11 cellular contexts compared by ENCODE assay signal in genomic region chr2:111116016-111116746, GRCh38. TPM values are rescaled to one million over a fixed set of nuclear protein-coding genes. Genes with fewer than 3 reads are reported as not detected.
DNase-seq lines count a peak whose midpoint lies in the region; ATAC-seq and TF ChIP-seq lines count a peak whose summit lies in the region.
"Had no signal": no experiment of that assay in that cellular context is flagged by ENCODE, and none has a peak within 500 bp of the region (broad histone marks: within the 10 kb centered on the region; RNA-seq: fewer than 3 reads in every experiment).

No MANE protein-coding gene starts in this region.

- H3K36me3 Mint-ChIP-seq in activated T-helper 1 cell treated with anti-CD3 and anti-CD28 coated beads, Interleukin-12 subunit alpha, Interleukin-12 subunit beta, Interleukin-2, Interleukin-4 antibody, amounts not matched to agents 30 ng/mL and 10 ng/mL and 1 ng/mL, durations not matched to agents 14 hours and 24 hours and 36 hours (ENCODE audit: low read depth) = peaks cover 10% of the 10 kb centered on the region
- no peaks in the 10 kb centered on the region for H3K36me3 Mint-ChIP-seq in type B pancreatic cell
- no peaks in the 10 kb centered on the region for H3K36me3 Mint-ChIP-seq in progenitor cell of endocrine pancreas (ENCODE audit: insufficient read depth)
- H3K36me3 Mint-ChIP-seq: naive thymus-derived CD4-positive, alpha-beta T cell had no signal

- H3K4me1 Mint-ChIP-seq in activated T-helper 1 cell treated with anti-CD3 and anti-CD28 coated beads, Interleukin-12 subunit alpha, Interleukin-12 subunit beta, Interleukin-2, Interleukin-4 antibody, amounts not matched to agents 30 ng/mL and 10 ng/mL and 1 ng/mL, durations not matched to agents 14 hours and 24 hours and 36 hours (ENCODE audit: low read depth) = peaks cover 47% of the 10 kb centered on the region
- peaks cover 16% of the 10 kb centered on the region for H3K4me1 Mint-ChIP-seq in type B pancreatic cell (ENCODE audit: unreplicated experiment)
- H3K4me1 Mint-ChIP-seq in progenitor cell of endocrine pancreas (ENCODE audit: low read depth) = peaks cover 25% of the 10 kb centered on the region

- H3K4me3 ChIP-seq in left lung = no peak overlapping the region

- POLR2A ChIA-PET in HEK293T (lab: Yijun Ruan, JAX) = no interaction called here

- H3K36me3 ChIP-seq in left lung = no peaks in the 10 kb centered on the region
- H3K36me3 ChIP-seq: BE2C had no signal

- no peak for TF ChIP-seq CTCF in type B pancreatic cell (conservative IDR thresholded peaks at IDR 0.05)
- TF ChIP-seq CTCF in progenitor cell of endocrine pancreas (IDR thresholded peaks at IDR 0.05; ENCODE audit: unreplicated experiment) = no peak
- TF ChIP-seq CTCF in left lung (IDR thresholded peaks at IDR 0.05) = no peak

- peak overlapping the region; percentile 86 for H3K27ac Mint-ChIP-seq in activated T-helper 1 cell treated with anti-CD3 and anti-CD28 coated beads, Interleukin-12 subunit alpha, Interleukin-12 subunit beta, Interleukin-2, Interleukin-4 antibody, amounts not matched to agents 30 ng/mL and 10 ng/mL and 1 ng/mL, durations not matched to agents 14 hours and 24 hours and 36 hours
- no peak overlapping the region for H3K27ac Mint-ChIP-seq in type B pancreatic cell
- H3K27ac Mint-ChIP-seq in progenitor cell of endocrine pancreas = no peak overlapping the region

- no peaks in the 10 kb centered on the region for H3K9me3 Mint-ChIP-seq in activated T-helper 1 cell treated with anti-CD3 and anti-CD28 coated beads, Interleukin-12 subunit alpha, Interleukin-12 subunit beta, Interleukin-2, Interleukin-4 antibody, amounts not matched to agents 30 ng/mL and 10 ng/mL and 1 ng/mL, durations not matched to agents 14 hours and 24 hours and 36 hours
- H3K9me3 Mint-ChIP-seq in type B pancreatic cell = no peaks in the 10 kb centered on the region
- H3K9me3 Mint-ChIP-seq in progenitor cell of endocrine pancreas (ENCODE audit: low read depth) = no peaks in the 10 kb centered on the region
- H3K9me3 Mint-ChIP-seq: naive thymus-derived CD4-positive, alpha-beta T cell had no signal

- CTCF ChIA-PET in HEK293T (lab: Yijun Ruan, JAX) = interaction anchor here (1.1 to 1.2 kb wide), 2 partner anchors 20 to 70 kb away, joined by 3 to 4 read pairs; no protein-coding TSS in a partner anchor

- peaks cover 12 to 79% of the 10 kb centered on the region in 2 donors for H3K27me3 ChIP-seq in left lung
- H3K27me3 ChIP-seq: BE2C had no signal

- peaks cover 26% of the 10 kb centered on the region for H3K27me3 Mint-ChIP-seq in activated T-helper 1 cell treated with anti-CD3 and anti-CD28 coated beads, Interleukin-12 subunit alpha, Interleukin-12 subunit beta, Interleukin-2, Interleukin-4 antibody, amounts not matched to agents 30 ng/mL and 10 ng/mL and 1 ng/mL, durations not matched to agents 14 hours and 24 hours and 36 hours (ENCODE audit: insufficient read depth)
- H3K27me3 Mint-ChIP-seq in type B pancreatic cell (peaks cover 58% of the 10 kb centered on the region), progenitor cell of endocrine pancreas (peaks cover 51% of the 10 kb centered on the region)

- no peaks in the 10 kb centered on the region for H3K9me3 ChIP-seq in left lung
- H3K9me3 ChIP-seq: BE2C had no signal

- DNase-seq in stimulated activated CD4-positive, alpha-beta T cell treated with anti-CD3 and anti-CD28 coated beads, Interleukin-1b, Interleukin-23, amount 100 ng/mL, for 48 hours = peak; percentile 61
- no peak for DNase-seq in stimulated activated CD4-positive, alpha-beta T cell treated with anti-CD3 and anti-CD28 coated beads, Interleukin-2, amount 100 ng/mL, for 48 hours
- DNase-seq in activated T-helper 1 cell treated with anti-CD3 and anti-CD28 coated beads, Interleukin-12 subunit alpha, Interleukin-12 subunit beta, Interleukin-2, Interleukin-4 antibody, amounts not matched to agents 30 ng/mL and 10 ng/mL and 1 ng/mL, durations not matched to agents 14 hours and 24 hours and 36 hours (ENCODE audit: low spot score) = no peak
- no peak for DNase-seq in type B pancreatic cell (ENCODE audit: extremely low spot score, unreplicated experiment)
- no peak for DNase-seq in progenitor cell of endocrine pancreas (ENCODE audit: low spot score, unreplicated experiment)
- DNase-seq in left lung = no peak
- no peak for DNase-seq in HEK293T (ENCODE audit: extremely low spot score)
- DNase-seq: foreskin melanocyte had no signal

- intact Hi-C loops in activated T-helper 1 cell treated with anti-CD3 and anti-CD28 coated beads, Interleukin-12 subunit alpha, Interleukin-12 subunit beta, Interleukin-2, Interleukin-4 antibody, amounts not matched to agents 30 ng/mL and 10 ng/mL and 1 ng/mL, durations not matched to agents 14 hours and 24 hours and 36 hours (cut with micrococcal nuclease) = loop anchor here (1.0 to 10.0 kb wide), 13 partner anchors 24 to 516 kb away; partner anchors contain the start of gene BUB1
- intact Hi-C loops in left lung (cut with DNase I) = no loop called here

- H3K27ac ChIP-seq in left lung = no peak overlapping the region

- ATAC-seq in HG02610 (IDR thresholded peaks at IDR 0.05; ENCODE audit: unreplicated experiment) = peak; percentile 63
- ATAC-seq in left lung = no peak

- H3K4me3 Mint-ChIP-seq in activated T-helper 1 cell treated with anti-CD3 and anti-CD28 coated beads, Interleukin-12 subunit alpha, Interleukin-12 subunit beta, Interleukin-2, Interleukin-4 antibody, amounts not matched to agents 30 ng/mL and 10 ng/mL and 1 ng/mL, durations not matched to agents 14 hours and 24 hours and 36 hours = peak overlapping the region; percentile 95
- H3K4me3 Mint-ChIP-seq in type B pancreatic cell (peak overlapping the region; percentile 10), progenitor cell of endocrine pancreas (ENCODE audit: low read depth) (no peak overlapping the region)

- H3K4me1 ChIP-seq in left lung = peaks cover 3 to 39% of the 10 kb centered on the region in 2 donors
- H3K4me1 ChIP-seq: BE2C had no signal

TF ChIP-seq in HEK293T, 16 proteins besides CTCF, POLR2A, EP300 and RAD21:
- TF ChIP-seq PKNOX1 (IDR thresholded peaks at IDR 0.05) (no peak), NFRKB (IDR thresholded peaks at IDR 0.05) (no peak), L3MBTL2 (conservative IDR thresholded peaks at IDR 0.05) (no peak), ELF4 (IDR thresholded peaks at IDR 0.05) (no peak), FOXA1 (IDR thresholded peaks at IDR 0.05) (no peak), LEF1 (IDR thresholded peaks at IDR 0.05; ENCODE audit: borderline replicate concordance) (no peak), SUZ12 (IDR thresholded peaks at IDR 0.05) (no peak), CTBP1 (IDR thresholded peaks at IDR 0.05; ENCODE audit: borderline replicate concordance) (no peak), ZNF384 (IDR thresholded peaks at IDR 0.05) (no peak), HDGF (IDR thresholded peaks at IDR 0.05; ENCODE audit: borderline replicate concordance) (no peak), BHLHE40 (IDR thresholded peaks at IDR 0.05; ENCODE audit: borderline replicate concordance) (no peak), FOXK2 (IDR thresholded peaks at IDR 0.05) (no peak), SP1 (IDR thresholded peaks at IDR 0.05) (no peak), TARDBP (IDR thresholded peaks at IDR 0.05) (no peak), FOXM1 (IDR thresholded peaks at IDR 0.05; ENCODE audit: borderline replicate concordance) (no peak), ARNT (IDR thresholded peaks at IDR 0.05) (no peak)

RNA-seq across cellular contexts. Expression of gene BCL2L11, which starts 4.5 kb away (rescaled TPM):
- 335 and 347 TPM in 2 replicates for total RNA-seq in activated T-helper 1 cell treated with anti-CD3 and anti-CD28 coated beads, Interleukin-12 subunit alpha, Interleukin-12 subunit beta, Interleukin-2, Interleukin-4 antibody, amounts not matched to agents 30 ng/mL and 10 ng/mL and 1 ng/mL, durations not matched to agents 14 hours and 24 hours and 36 hours
- total RNA-seq in type B pancreatic cell (ENCODE audit: low replicate concordance) (28.7 and 29.2 TPM in 2 replicates), progenitor cell of endocrine pancreas (24.2 and 27.7 TPM in 2 replicates), left lung (10 to 100 TPM; 16.7 to 17.4 TPM)

Comparison
In these comparisons a context has a peak if more than half of its experiments do, and no peak if none do; other contexts are left out.
1. RNA of gene BCL2L11, which starts 4.5 kb away (total RNA-seq): 335 to 347 TPM in activated T-helper 1 cell treated with anti-CD3 and anti-CD28 coated beads, Interleukin-12 subunit alpha, Interleukin-12 subunit beta, Interleukin-2, Interleukin-4 antibody, amounts not matched to agents 30 ng/mL and 10 ng/mL and 1 ng/mL, durations not matched to agents 14 hours and 24 hours and 36 hours; 28.7 to 29.2 TPM in type B pancreatic cell, 24.2 to 27.7 TPM in progenitor cell of endocrine pancreas and 16.7 to 17.4 TPM in left lung; every median in the first group is over 10 times any median in the second.